Comparison of ENCODE assay signal across 13 cellular contexts in the genomic region with DNA sequence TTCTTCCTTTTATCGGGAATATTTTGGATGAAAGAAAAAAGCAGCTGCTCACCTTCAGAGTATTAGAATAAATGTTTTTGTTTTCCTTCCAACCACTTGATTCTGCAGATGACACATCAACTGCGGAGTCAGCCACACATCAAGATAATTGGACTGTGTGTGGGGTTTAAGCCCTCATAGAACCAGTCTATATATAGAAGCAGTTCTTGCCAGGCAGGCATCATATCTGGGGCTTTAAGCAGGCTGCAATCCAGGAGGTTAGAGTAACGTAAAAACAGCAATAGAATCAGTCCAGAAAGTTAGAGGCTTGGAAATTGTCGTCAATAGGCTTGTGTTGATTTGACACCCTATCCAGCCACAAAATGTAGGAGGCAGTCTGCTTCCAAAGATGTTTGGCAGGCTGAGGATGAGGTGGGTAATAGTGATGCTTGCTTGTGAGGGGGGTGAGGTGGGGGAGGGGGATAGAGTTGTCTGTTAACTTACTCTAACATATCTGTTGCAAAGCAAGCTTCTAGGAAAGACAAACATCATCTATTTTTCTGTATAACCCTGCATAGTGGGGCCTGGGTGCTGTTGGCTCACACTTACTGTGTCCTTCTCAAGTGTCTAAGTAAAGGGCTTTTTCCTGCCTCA.
DNase-seq lines count a peak whose midpoint lies in the region; ATAC-seq, FAIRE-seq and TF ChIP-seq lines count a peak whose summit lies in the region.
"Had no signal": no experiment of that assay in that cellular context is flagged by ENCODE, and none has a peak within 500 bp of the region (broad histone marks: within the 10 kb centered on the region; RNA-seq: fewer than 3 reads in every experiment).

No MANE protein-coding gene starts in this region.

- H3K9ac ChIP-seq in rectal smooth muscle tissue (ENCODE audit: low read length) = no peak overlapping the region

- H3K27ac Mint-ChIP-seq in endothelial cell (ENCODE audit: unreplicated experiment) = peak overlapping the region; percentile 10

- H3K4me3 Mint-ChIP-seq in endothelial cell (ENCODE audit: unreplicated experiment) = no peak overlapping the region

- no peaks in the 10 kb centered on the region for H3K27me3 ChIP-seq in rectal smooth muscle tissue (ENCODE audit: control insufficient read depth, insufficient read depth, low read length)

- ATAC-seq in HG02642 (IDR thresholded peaks at IDR 0.05; ENCODE audit: poor library complexity, unreplicated experiment) = no peak

- H3K36me3 ChIP-seq in rectal smooth muscle tissue (ENCODE audit: control insufficient read depth, insufficient read depth, low read length) = no peaks in the 10 kb centered on the region

- H3K27ac ChIP-seq in rectal smooth muscle tissue (ENCODE audit: low read depth, low read length) = peak overlapping the region; percentile 27
- H3K27ac ChIP-seq: 22Rv1 had no signal

- FAIRE-seq in urothelium cell line (lab: Jason Lieb, UNC) = no peak

- peak; percentile 69 for DNase-seq in NCI-H1092 treated with DMSO at 0.1 percent for 48 hours (lab: John Stamatoyannopoulos, UW)
- no peak for DNase-seq in NCI-H1092 (lab: John Stamatoyannopoulos, UW)
- DNase-seq in OCI-M1 (lab: John Stamatoyannopoulos, UW) = peak; percentile 71
- no peak for DNase-seq in endothelial cell (ENCODE audit: low spot score)
- no peak for DNase-seq in urothelium cell line (ENCODE audit: low spot score)
- DNase-seq in GM10266 (ENCODE audit: extremely low spot score) = no peak
- DNase-seq: activated CD4-positive, CD25-positive, alpha-beta regulatory T cell treated with anti-CD3 and anti-CD28 coated beads, Interleukin-2, amount 50 U/mL, for 72 hours; effector memory CD4-positive, alpha-beta T cell; NCI-H1930; stimulated activated CD4-positive, alpha-beta T cell treated with anti-CD3 and anti-CD28 coated beads, Interleukin-12 subunit alpha, Interleukin-12 subunit beta, amount 100 ng/mL, for 4 hours had no signal

- TF ChIP-seq CTCF in endothelial cell (IDR thresholded peaks at IDR 0.05; ENCODE audit: unreplicated experiment) (no peak), GM10266 (IDR thresholded peaks at IDR 0.05; ENCODE audit: control insufficient read depth, insufficient read depth, low read depth, missing control alignments) (no peak)

- peaks cover 18% of the 10 kb centered on the region for H3K4me1 ChIP-seq in rectal smooth muscle tissue (ENCODE audit: control insufficient read depth, insufficient read depth, low read length)

- peaks cover 34% of the 10 kb centered on the region for H3K4me1 Mint-ChIP-seq in endothelial cell (ENCODE audit: unreplicated experiment)

- H3K27me3 Mint-ChIP-seq in endothelial cell (ENCODE audit: unreplicated experiment) = peaks cover 4% of the 10 kb centered on the region

- H3K36me3 Mint-ChIP-seq in endothelial cell (ENCODE audit: low read depth, unreplicated experiment) = no peaks in the 10 kb centered on the region

- no peak overlapping the region for H3K4me3 ChIP-seq in rectal smooth muscle tissue (ENCODE audit: low read length)

- H3K9me3 Mint-ChIP-seq in endothelial cell (ENCODE audit: unreplicated experiment) = no peaks in the 10 kb centered on the region

Comparison
In these comparisons a context has a peak if more than half of its experiments do, and no peak if none do; other contexts are left out.
1. DNase-seq: peak in NCI-H1092 treated with DMSO at 0.1 percent for 48 hours (single experiment) and OCI-M1 (single experiment); none in NCI-H1092 (single experiment), endothelial cell (single experiment), urothelium cell line (single experiment) and GM10266 (single experiment).